Comparison of ENCODE assay signal across 8 cellular contexts in genomic region chr1:10398278-10398733, GRCh38. TPM values are rescaled to one million over a fixed set of nuclear protein-coding genes. Genes with fewer than 3 reads are reported as not detected.
DNase-seq lines count a peak whose midpoint lies in the region; ATAC-seq, FAIRE-seq and TF ChIP-seq lines count a peak whose summit lies in the region.

No MANE protein-coding gene starts in this region.

- peak overlapping the region; percentile 99 for H2AFZ ChIP-seq in mammary epithelial cell (ENCODE audit: low read depth, low read length)

- H3K9me3 Mint-ChIP-seq in CD14-positive monocyte, result peaks cover 0 to 12% (median 6%) of the 10 kb centered on the region in 7 donors
- H3K9me3 Mint-ChIP-seq in naive thymus-derived CD8-positive, alpha-beta T cell, result peaks cover 0 to 2% (median 0%) of the 10 kb centered on the region in 9 donors

- no peak for DNase-seq in CD14-positive monocyte (ENCODE audit: low spot score)
- no peak for DNase-seq in mammary epithelial cell
- no peak for DNase-seq in naive thymus-derived CD8-positive, alpha-beta T cell
- no peak for DNase-seq in AML-193 (lab: John Stamatoyannopoulos, UW)
- DNase-seq in H54 (ENCODE audit: insufficient read length, low spot score), result no peak
- no peak for DNase-seq in NK-92 (lab: John Stamatoyannopoulos, UW; ENCODE audit: unreplicated experiment)

- H3K4me1 ChIP-seq in HUES64 (ENCODE audit: insufficient read depth, low read length), result peaks cover 5% of the 10 kb centered on the region; the same call in 1 of the 2 replicates
- H3K4me1 ChIP-seq in mammary epithelial cell (ENCODE audit: insufficient read depth, low read length), result peaks cover 15% of the 10 kb centered on the region

- H3K79me2 ChIP-seq in mammary epithelial cell (ENCODE audit: insufficient read depth, low read length), result peaks cover 36% of the 10 kb centered on the region

- peaks cover 30% of the 10 kb centered on the region for H3K36me3 ChIP-seq in HUES64 (ENCODE audit: insufficient read depth, low read length)
- peaks cover 6% of the 10 kb centered on the region for H3K36me3 ChIP-seq in mammary epithelial cell (ENCODE audit: insufficient read depth, low read length)

- no peaks in the 10 kb centered on the region for H3K27me3 ChIP-seq in HUES64 (ENCODE audit: insufficient read depth, low read length)
- H3K27me3 ChIP-seq in mammary epithelial cell (ENCODE audit: insufficient read depth, low read length), result no peaks in the 10 kb centered on the region

- H3K9ac ChIP-seq in HUES64 (ENCODE audit: low read depth, low read length) (peak overlapping the region; percentile 62), mammary epithelial cell (ENCODE audit: insufficient read depth, low read length) (peak overlapping the region; percentile 27)

- H3K27ac ChIP-seq in HUES64 (ENCODE audit: low read depth, low read length), result peak overlapping the region; percentile 17; the same call in 1 of the 2 replicates
- peak overlapping the region; percentile 0 for H3K27ac ChIP-seq in mammary epithelial cell (ENCODE audit: insufficient read depth, low read depth, low read length)

- peak overlapping the region; percentile 79 to 94 (median 90) for H3K27ac Mint-ChIP-seq in CD14-positive monocyte
- H3K27ac Mint-ChIP-seq in naive thymus-derived CD8-positive, alpha-beta T cell, result peak overlapping the region; percentile 72 to 94 (median 87)

- TF ChIP-seq POLR2A in H54 (IDR thresholded peaks at IDR 0.05; ENCODE audit: low read depth, low read length), result no peak

- no TSS peak for BruUV-seq in mammary epithelial cell (replicated peaks; lab: Mats Ljungman, UMichigan)

- peak overlapping the region; percentile 99 for H3K4me2 ChIP-seq in mammary epithelial cell (ENCODE audit: insufficient read depth, low read depth, low read length)

- H3K4me1 Mint-ChIP-seq in CD14-positive monocyte, result peaks cover 36% of the 10 kb centered on the region
- peaks cover 10 to 26% (median 19%) of the 10 kb centered on the region in 4 donors for H3K4me1 Mint-ChIP-seq in naive thymus-derived CD8-positive, alpha-beta T cell

- FAIRE-seq in H54 (lab: Jason Lieb, UNC), result no peak

- 2% methylated on average over 34 of the region's 34 CpGs for WGBS in HUES64
- 17% methylated on average over 6 of the region's 34 CpGs for WGBS in mammary epithelial cell (ENCODE audit: low coverage, missing lambda C conversion rate)

- H3K9me3 ChIP-seq in HUES64 (ENCODE audit: insufficient read depth, low read depth, low read length), result peaks cover 5% of the 10 kb centered on the region; the same call in 1 of the 2 replicates
- H3K9me3 ChIP-seq in mammary epithelial cell (replicated peaks; ENCODE audit: insufficient read depth, low read length), result no peaks in the 10 kb centered on the region

- H3K36me3 Mint-ChIP-seq in CD14-positive monocyte, result peaks cover 20 to 23% of the 10 kb centered on the region in 2 donors
- H3K36me3 Mint-ChIP-seq in naive thymus-derived CD8-positive, alpha-beta T cell, result peaks cover 0 to 18% (median 0%) of the 10 kb centered on the region in 3 donors

- H3K4me3 ChIP-seq in HUES64 (ENCODE audit: low read length) (peak overlapping the region; percentile 75), mammary epithelial cell (replicated peaks in 1 of 3; ENCODE audit: insufficient read depth in 1 of 3, low read depth in 2 of 3, low read length in 3 of 3) (peak overlapping the region; percentile 58 to 99 (median 74))

- dilution Hi-C loops in mammary epithelial cell (cut with HindIII; ENCODE audit: low sequenced_read_pairs), result no loop called here

- CTCF ChIA-PET in mammary epithelial cell (lab: Charles Lee; ENCODE audit: low non-redundant PET), result no interaction called here

- H3K4me3 Mint-ChIP-seq in CD14-positive monocyte, result peak overlapping the region; percentile 91 to 93
- H3K4me3 Mint-ChIP-seq in naive thymus-derived CD8-positive, alpha-beta T cell, result peak overlapping the region; percentile 94 to 98 (median 95)

- no peaks in the 10 kb centered on the region for H4K20me1 ChIP-seq in mammary epithelial cell (ENCODE audit: insufficient read depth, low read length)

- in situ Hi-C loops in mammary epithelial cell (cut with MboI; ENCODE audit: low sequenced_read_pairs in 2 of 2), result no loop called here

- intact Hi-C loops in CD14-positive monocyte (cut with micrococcal nuclease), result loop anchor here in 1 of 2 donors (2.0 kb wide), 1 partner anchor 16 kb away; no protein-coding TSS in a partner anchor
- intact Hi-C loops in mammary epithelial cell (cut with micrococcal nuclease), result loop anchor here (1.0 kb wide), 1 partner anchor 10 kb away; no protein-coding TSS in a partner anchor

- POLR2A ChIA-PET in naive thymus-derived CD8-positive, alpha-beta T cell (lab: Charles Lee), result interaction anchor here (0.6 to 2.0 kb wide), 7 partner anchors 10 to 97 kb away, joined by 3 to 11 read pairs (median 3); partner anchors contain the start of genes CENPS, DFFA and PEX14

- TF ChIP-seq CTCF in CD14-positive monocyte (IDR thresholded peaks at IDR 0.05) (no peak), mammary epithelial cell (conservative IDR thresholded peaks at IDR 0.05 in 1 of 2, IDR thresholded peaks at IDR 0.05 in 1 of 2; ENCODE audit: extremely low read depth in 1 of 2, insufficient read depth in 1 of 2, low read depth in 1 of 2, low read length in 2 of 2) (no peak)

- H3K27me3 Mint-ChIP-seq in CD14-positive monocyte (ENCODE audit: low read depth in 3 of 3), result no peaks in the 10 kb centered on the region
- no peaks in the 10 kb centered on the region for H3K27me3 Mint-ChIP-seq in naive thymus-derived CD8-positive, alpha-beta T cell

- peak; percentile 51 to 64 for ATAC-seq in naive thymus-derived CD8-positive, alpha-beta T cell
- no peak for ATAC-seq in GM21367 (IDR thresholded peaks at IDR 0.05; ENCODE audit: unreplicated experiment)

RNA-seq across cellular contexts. Expression of gene PGD, which starts 0.6 kb away (rescaled TPM):
- polyA plus RNA-seq in CD14-positive monocyte (100 to 1,000 TPM; 471 to 509 TPM), mammary epithelial cell (63.1 TPM)
- 329 TPM for polyA plus RNA-seq in HUES64 (2013, experiment 1 of 2)
- polyA plus RNA-seq in HUES64 (2013, experiment 2 of 2), result 321 TPM
- total RNA-seq in mammary epithelial cell, result 100 to 1,000 TPM in 1 of 2 donors, 10 to 100 TPM in 1; 99.0 to 144 TPM
- 184 TPM for polyA minus RNA-seq in mammary epithelial cell
- 10 to 100 TPM; 42.2 to 46.6 TPM for total RNA-seq in naive thymus-derived CD8-positive, alpha-beta T cell
- 10 to 100 TPM; 41.4 to 52.8 (median 46.6) TPM for polyA plus RNA-seq in naive thymus-derived CD8-positive, alpha-beta T cell

RNA-seq across cellular contexts. Expression of gene CENPS, which starts 31.9 kb away (rescaled TPM):
- polyA plus RNA-seq in CD14-positive monocyte (1 to 10 TPM; 2.5 to 3.5 TPM), mammary epithelial cell (14.9 TPM)
- 22.6 TPM for polyA plus RNA-seq in HUES64 (2013, experiment 1 of 2)
- 21.6 TPM for polyA plus RNA-seq in HUES64 (2013, experiment 2 of 2)
- 10 to 100 TPM in 1 of 2 donors, 1 to 10 TPM in 1; 9.7 to 24.1 TPM for total RNA-seq in mammary epithelial cell
- polyA minus RNA-seq in mammary epithelial cell, result not detected
- 1 to 10 TPM; 6.4 to 9.5 TPM for total RNA-seq in naive thymus-derived CD8-positive, alpha-beta T cell
- 10 to 100 TPM in 1 of 3 donors, 1 to 10 TPM in 2; 8.6 to 11.2 (median 9.4) TPM for polyA plus RNA-seq in naive thymus-derived CD8-positive, alpha-beta T cell

RNA-seq across cellular contexts. Expression of gene CORT, which starts 51.5 kb away (rescaled TPM):
- polyA plus RNA-seq in CD14-positive monocyte, result not detected
- polyA plus RNA-seq in HUES64 (2013, experiment 1 of 2), result not detected
- 0.51 TPM for polyA plus RNA-seq in HUES64 (2013, experiment 2 of 2)
- total RNA-seq in mammary epithelial cell, result under 1 TPM; 0.31 to 0.33 TPM
- polyA plus RNA-seq in mammary epithelial cell, result 0.08 TPM
- polyA minus RNA-seq in mammary epithelial cell, result not detected
- under 1 TPM in 1 of 2 experiments, not detected in 1; 0.44 TPM for total RNA-seq in naive thymus-derived CD8-positive, alpha-beta T cell
- under 1 TPM in 1 of 3 donors, not detected in 2; 0.22 TPM for polyA plus RNA-seq in naive thymus-derived CD8-positive, alpha-beta T cell
